ENCODE assay signal across 27 cellular contexts in genomic region chr11:111395081-111395480, GRCh38. TPM values are rescaled to one million over a fixed set of nuclear protein-coding genes. Genes with fewer than 3 reads are reported as not detected.
DNase-seq lines count a peak whose midpoint lies in the region; ATAC-seq and TF ChIP-seq lines count a peak whose summit lies in the region.
"Had no signal": no experiment of that assay in that cellular context is flagged by ENCODE, and none has a peak within 500 bp of the region (broad histone marks: within the 10 kb centered on the region; RNA-seq: fewer than 3 reads in every experiment).

No MANE protein-coding gene starts in this region.

- 31 to 68% (median 35%) methylated on average over 3 to 7 of the region's 7 CpGs for WGBS in stomach, 5 donors

- H3K4me3 ChIP-seq in OCI-LY1 (ENCODE audit: low read depth, low read length, poor library complexity, severe bottlenecking): peak overlapping the region; percentile 28
- no peak overlapping the region for H3K4me3 ChIP-seq in stomach
- H3K4me3 ChIP-seq: A549, gastrocnemius medialis, lung had no signal

- ATAC-seq in GM21447 (IDR thresholded peaks at IDR 0.05; ENCODE audit: unreplicated experiment): no peak
- no peak for ATAC-seq in HG02852 (IDR thresholded peaks at IDR 0.05; ENCODE audit: unreplicated experiment)
- ATAC-seq: A549, gastrocnemius medialis, right cardiac atrium had no signal

- peaks cover 89% of the 10 kb centered on the region for H3K4me1 ChIP-seq in OCI-LY1 (ENCODE audit: insufficient read depth, low read length, severe bottlenecking)
- peaks cover 0 to 6% (median 2%) of the 10 kb centered on the region in 4 donors for H3K4me1 ChIP-seq in stomach
- H3K4me1 ChIP-seq: A549, BE2C, gastrocnemius medialis had no signal

- DNase-seq in activated naive CD4-positive, alpha-beta T cell treated with anti-CD3 and anti-CD28 coated beads, Interleukin-2, amount 50 U/mL, for 16 hours: no peak
- DNase-seq in left kidney (ENCODE audit: low read depth, low spot score) (peak; percentile 7), stomach (peak; percentile 41), nucleus accumbens (lab: John Stamatoyannopoulos, UW) (no peak)
- DNase-seq: activated CD4-positive, alpha-beta memory T cell treated with anti-CD3 and anti-CD28 coated beads for 36 hours; activated effector memory CD4-positive, alpha-beta T cell treated with anti-CD3 and anti-CD28 coated beads, Interleukin-2, amount 50 U/mL, for 16 hours; BE2C; brain microvascular endothelial cell; effector CD8-positive, alpha-beta T cell; gastrocnemius medialis; H7; hypothalamus; NCI-H1436 treated with DMSO at 0.1 percent for 48 hours; NCI-H2227 treated with DMSO at 0.1 percent for 48 hours; right cardiac atrium; substantia nigra had no signal

- peak overlapping the region; percentile 37 for H3K27ac Mint-ChIP-seq in activated naive CD4-positive, alpha-beta T cell treated with anti-CD3 and anti-CD28 coated beads, Interleukin-2, amount 50 U/mL, for 24 hours
- H3K27ac Mint-ChIP-seq: activated CD4-positive, alpha-beta memory T cell treated with anti-CD3 and anti-CD28 coated beads for 36 hours; T-helper 2 cell treated with Interferon-gamma antibody and Interleukin-4, amounts not matched to agents 5 μg/mL and 100 μg/mL, for 36 hours had no signal

- no peak overlapping the region for H3K4me3 Mint-ChIP-seq in activated naive CD4-positive, alpha-beta T cell treated with anti-CD3 and anti-CD28 coated beads, Interleukin-2, amount 50 U/mL, for 24 hours
- H3K4me3 Mint-ChIP-seq: activated CD4-positive, alpha-beta memory T cell treated with anti-CD3 and anti-CD28 coated beads for 36 hours; T-helper 2 cell treated with Interferon-gamma antibody and Interleukin-4, amounts not matched to agents 5 μg/mL and 100 μg/mL, for 36 hours had no signal

- no peaks in the 10 kb centered on the region for H3K27me3 ChIP-seq in OCI-LY1 (ENCODE audit: insufficient read depth, low read length)
- H3K27me3 ChIP-seq in stomach: no peaks in the 10 kb centered on the region
- H3K27me3 ChIP-seq: brain microvascular endothelial cell, gastrocnemius medialis had no signal

- no peaks in the 10 kb centered on the region for H3K9me2 ChIP-seq in OCI-LY1 (ENCODE audit: low read depth, low read length)

- peak overlapping the region; percentile 60; the same call in 1 of the 2 replicates for H3K4me2 ChIP-seq in OCI-LY1 (ENCODE audit: low read length)
- H3K4me2 ChIP-seq: A549 had no signal

- no peaks in the 10 kb centered on the region for H3K9me3 Mint-ChIP-seq in activated naive CD4-positive, alpha-beta T cell treated with anti-CD3 and anti-CD28 coated beads, Interleukin-2, amount 50 U/mL, for 24 hours
- H3K9me3 Mint-ChIP-seq: activated CD4-positive, alpha-beta memory T cell treated with anti-CD3 and anti-CD28 coated beads for 36 hours; IgD-negative memory B cell; T-helper 2 cell treated with Interferon-gamma antibody and Interleukin-4, amounts not matched to agents 5 μg/mL and 100 μg/mL, for 36 hours had no signal

- H3K27me3 Mint-ChIP-seq in activated naive CD4-positive, alpha-beta T cell treated with anti-CD3 and anti-CD28 coated beads, Interleukin-2, amount 50 U/mL, for 24 hours: no peaks in the 10 kb centered on the region
- H3K27me3 Mint-ChIP-seq: IgD-negative memory B cell had no signal

- H2AFZ ChIP-seq in OCI-LY1 (ENCODE audit: low read length): no peak overlapping the region

- no peaks in the 10 kb centered on the region for H4K20me1 ChIP-seq in OCI-LY1 (ENCODE audit: insufficient read depth, low read length)

- H3K4me1 Mint-ChIP-seq in activated naive CD4-positive, alpha-beta T cell treated with anti-CD3 and anti-CD28 coated beads, Interleukin-2, amount 50 U/mL, for 24 hours: peaks cover 16% of the 10 kb centered on the region

- no peaks in the 10 kb centered on the region for H3K36me3 Mint-ChIP-seq in activated naive CD4-positive, alpha-beta T cell treated with anti-CD3 and anti-CD28 coated beads, Interleukin-2, amount 50 U/mL, for 24 hours
- H3K36me3 Mint-ChIP-seq: activated CD4-positive, alpha-beta memory T cell treated with anti-CD3 and anti-CD28 coated beads for 36 hours had no signal

- TF ChIP-seq CTCF in OCI-LY1 (IDR thresholded peaks at IDR 0.05; ENCODE audit: low read length) (no peak), stomach (IDR thresholded peaks at IDR 0.05) (no peak)

- intact Hi-C loops in stomach (cut with DNase I; ENCODE audit: low total_unique reads): no loop called here

- H3K27ac ChIP-seq in OCI-LY1 (ENCODE audit: low read depth, low read length, poor library complexity, severe bottlenecking): peak overlapping the region; percentile 97
- H3K27ac ChIP-seq in stomach: peak overlapping the region in 1 of 5 donors; percentile 14
- H3K27ac ChIP-seq: A549, brain microvascular endothelial cell, gastrocnemius medialis, HL-60 had no signal

- H3K79me2 ChIP-seq in OCI-LY1 (ENCODE audit: insufficient read depth, low read length): no peaks in the 10 kb centered on the region

- H3F3A ChIP-seq in OCI-LY1 (ENCODE audit: insufficient read depth, low read length): peaks cover 6% of the 10 kb centered on the region

- no peak for TF ChIP-seq POLR2A in stomach (IDR thresholded peaks at IDR 0.05)

- H3K36me3 ChIP-seq in OCI-LY1 (ENCODE audit: insufficient read depth, low read length) (peaks cover 6% of the 10 kb centered on the region; the same call in 1 of the 2 replicates), stomach (no peaks in the 10 kb centered on the region)
- H3K36me3 ChIP-seq: BE2C, brain microvascular endothelial cell, gastrocnemius medialis had no signal

- TF ChIP-seq EP300 in stomach (IDR thresholded peaks at IDR 0.05): no peak

- peak overlapping the region; percentile 68; the same call in 1 of the 2 replicates for H3K9ac ChIP-seq in OCI-LY1 (ENCODE audit: low read length)

- H3K9me3 ChIP-seq in OCI-LY1 (ENCODE audit: low read length) (no peaks in the 10 kb centered on the region), stomach (no peaks in the 10 kb centered on the region)
- H3K9me3 ChIP-seq: A549, BE2C, gastrocnemius medialis had no signal

RNA-seq across cellular contexts. Expression of gene POU2AF1, which starts 16.0 kb away (rescaled TPM):
- 10 to 100 TPM in 2 of 5 donors, 1 to 10 TPM in 2, not detected in 1; 2.8 to 43.2 (median 14.8) TPM for total RNA-seq in stomach
- 10 to 100 TPM in 1 of 3 donors, 1 to 10 TPM in 2; 7.0 to 12.3 (median 8.8) TPM for polyA plus RNA-seq in stomach
- total RNA-seq: H7, M059J, myocyte had no signal
- polyA plus RNA-seq: A549, right cardiac atrium had no signal

Comparison
In these comparisons a context has a peak if more than half of its experiments do, and no peak if none do; other contexts are left out.
1. DNase-seq: peak in left kidney (single experiment) and stomach (single experiment); none in activated naive CD4-positive, alpha-beta T cell treated with anti-CD3 and anti-CD28 coated beads, Interleukin-2, amount 50 U/mL, for 16 hours (single experiment) and nucleus accumbens (0 of 56).